Comparison of ENCODE assay signal across 1 cellular context in the genomic region with DNA sequence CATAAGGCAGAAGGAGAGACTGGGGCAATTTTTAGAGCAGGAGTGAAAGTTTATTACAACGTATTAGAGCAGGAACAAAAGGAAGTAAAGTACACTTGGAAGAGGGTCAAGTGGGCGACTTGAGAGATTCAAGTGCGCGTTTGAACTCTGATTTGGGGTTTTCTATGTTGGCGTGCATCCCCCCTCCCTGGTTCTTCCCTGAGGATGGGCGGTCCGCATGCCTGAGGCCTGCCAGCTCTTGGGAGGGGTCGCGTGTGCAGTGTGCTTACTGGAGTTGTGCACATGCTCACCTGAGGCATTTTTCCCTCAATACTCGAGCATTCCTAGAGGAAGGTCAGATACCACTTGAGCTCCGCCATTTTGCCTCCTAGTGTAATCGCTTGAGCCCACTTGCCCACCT.
TF ChIP-seq lines count a peak whose summit lies in the region.

No MANE protein-coding gene starts in this region.

TF ChIP-seq in endothelial cell of umbilical vein, 7 proteins besides CTCF, POLR2A, EP300 and RAD21:
- no peak for TF ChIP-seq GATA2 (IDR thresholded peaks at IDR 0.05; ENCODE audit: insufficient read depth, insufficient read length, low read depth, low read length)
TF ChIP-seq in endothelial cell of umbilical vein: peak in this region for 0.
